Comparison of ENCODE assay signal across 1 cellular context in the genomic region with DNA sequence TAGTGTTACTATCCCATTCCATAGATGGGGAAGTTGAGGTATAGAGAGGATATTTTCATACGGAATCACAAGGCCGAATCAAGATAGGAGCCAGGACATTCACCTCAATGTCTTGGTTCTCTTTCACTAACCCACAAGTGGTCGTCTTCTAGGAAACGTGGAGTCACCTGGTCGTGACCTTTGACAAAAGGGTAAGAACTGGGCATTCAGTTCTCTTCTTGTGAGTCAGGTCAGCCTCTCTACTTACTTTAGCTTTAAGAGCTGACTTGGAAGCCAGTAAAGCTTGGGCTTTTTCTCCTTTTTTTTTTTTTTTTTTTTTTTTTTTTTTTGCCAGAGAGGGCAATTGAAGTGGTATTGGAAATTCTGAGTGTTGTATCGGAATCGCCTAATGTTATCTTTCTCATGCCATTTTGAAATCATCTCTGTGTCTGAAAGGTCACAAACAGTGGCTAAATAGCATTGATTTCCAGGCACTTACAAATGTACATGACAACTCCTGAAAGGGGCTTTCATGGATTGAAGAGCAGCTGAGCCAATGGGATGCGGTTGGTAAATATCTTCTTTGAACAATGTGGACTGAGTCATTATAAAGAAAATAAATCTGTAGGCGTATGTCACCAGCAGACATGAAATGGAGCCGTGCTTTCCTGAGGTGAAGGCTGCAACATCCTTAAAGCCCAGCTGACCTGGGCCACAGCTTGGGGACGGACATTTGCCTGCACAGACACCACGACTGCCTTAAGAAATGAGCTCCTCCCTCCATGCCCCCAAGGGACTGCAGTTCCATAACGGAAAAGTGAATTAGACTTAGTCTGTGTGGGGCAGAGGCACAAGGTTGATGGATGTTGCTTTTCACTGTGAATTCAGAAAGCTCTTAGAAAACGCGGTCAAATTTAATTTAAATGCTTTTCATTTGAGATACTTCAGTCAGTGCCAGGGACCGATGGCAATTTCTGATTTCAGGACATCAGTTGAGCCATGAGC.
TF ChIP-seq lines count a peak whose summit lies in the region.

No MANE protein-coding gene starts in this region.

TF ChIP-seq in H1, 55 proteins besides CTCF, POLR2A, EP300 and RAD21:
- TF ChIP-seq RBBP5 (IDR thresholded peaks at IDR 0.05; ENCODE audit: borderline replicate concordance, low read depth, low read length): no peak
- no peak for TF ChIP-seq ZNF274 (IDR thresholded peaks at IDR 0.05; ENCODE audit: borderline replicate concordance, extremely low read depth, low read length)
- TF ChIP-seq EGR1 (IDR thresholded peaks at IDR 0.05; ENCODE audit: borderline replicate concordance, low read depth, low read length): no peak
- TF ChIP-seq TAF1 (IDR thresholded peaks at IDR 0.05; ENCODE audit: low read depth, low read length): no peak
- TF ChIP-seq SP2 (IDR thresholded peaks at IDR 0.05; ENCODE audit: low read length): no peak
- no peak for TF ChIP-seq JUN (IDR thresholded peaks at IDR 0.05; ENCODE audit: low read depth, low read length)
- TF ChIP-seq TEAD4 (IDR thresholded peaks at IDR 0.05; ENCODE audit: low read depth, low read length): no peak
- TF ChIP-seq PHF8 (conservative IDR thresholded peaks at IDR 0.05; ENCODE audit: low read depth, low read length): no peak
- TF ChIP-seq RFX5 (IDR thresholded peaks at IDR 0.05; ENCODE audit: borderline replicate concordance, low read depth, low read length): no peak
- TF ChIP-seq SP4 (IDR thresholded peaks at IDR 0.05; ENCODE audit: low read length): no peak
- TF ChIP-seq FOSL1 (IDR thresholded peaks at IDR 0.05; ENCODE audit: insufficient read depth, low read depth, low read length): no peak
- no peak for TF ChIP-seq RNF2 (IDR thresholded peaks at IDR 0.05; ENCODE audit: borderline replicate concordance, low read depth, low read length, missing control alignments, poor library complexity, severe bottlenecking)
- TF ChIP-seq, protein P1, sequence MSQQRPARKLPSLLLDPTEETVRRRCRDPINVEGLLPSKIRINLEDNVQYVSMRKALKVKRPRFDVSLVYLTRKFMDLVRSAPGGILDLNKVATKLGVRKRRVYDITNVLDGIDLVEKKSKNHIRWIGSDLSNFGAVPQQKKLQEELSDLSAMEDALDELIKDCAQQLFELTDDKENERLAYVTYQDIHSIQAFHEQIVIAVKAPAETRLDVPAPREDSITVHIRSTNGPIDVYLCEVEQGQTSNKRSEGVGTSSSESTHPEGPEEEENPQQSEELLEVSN (IDR thresholded peaks at IDR 0.05): no peak
- no peak for TF ChIP-seq POU5F1 (IDR thresholded peaks at IDR 0.05; ENCODE audit: low read depth, low read length)
- TF ChIP-seq SRF (IDR thresholded peaks at IDR 0.05; ENCODE audit: low read depth, low read length): no peak
- TF ChIP-seq BACH1 (IDR thresholded peaks at IDR 0.05; ENCODE audit: low read length): no peak
- TF ChIP-seq HDAC6 (IDR thresholded peaks at IDR 0.05; ENCODE audit: low read depth, low read length): no peak
- TF ChIP-seq KDM4A (IDR thresholded peaks at IDR 0.05; ENCODE audit: low read depth, low read length, severe bottlenecking): no peak
- no peak for TF ChIP-seq NRF1 (IDR thresholded peaks at IDR 0.05; ENCODE audit: low read depth, low read length)
- TF ChIP-seq, protein P2, sequence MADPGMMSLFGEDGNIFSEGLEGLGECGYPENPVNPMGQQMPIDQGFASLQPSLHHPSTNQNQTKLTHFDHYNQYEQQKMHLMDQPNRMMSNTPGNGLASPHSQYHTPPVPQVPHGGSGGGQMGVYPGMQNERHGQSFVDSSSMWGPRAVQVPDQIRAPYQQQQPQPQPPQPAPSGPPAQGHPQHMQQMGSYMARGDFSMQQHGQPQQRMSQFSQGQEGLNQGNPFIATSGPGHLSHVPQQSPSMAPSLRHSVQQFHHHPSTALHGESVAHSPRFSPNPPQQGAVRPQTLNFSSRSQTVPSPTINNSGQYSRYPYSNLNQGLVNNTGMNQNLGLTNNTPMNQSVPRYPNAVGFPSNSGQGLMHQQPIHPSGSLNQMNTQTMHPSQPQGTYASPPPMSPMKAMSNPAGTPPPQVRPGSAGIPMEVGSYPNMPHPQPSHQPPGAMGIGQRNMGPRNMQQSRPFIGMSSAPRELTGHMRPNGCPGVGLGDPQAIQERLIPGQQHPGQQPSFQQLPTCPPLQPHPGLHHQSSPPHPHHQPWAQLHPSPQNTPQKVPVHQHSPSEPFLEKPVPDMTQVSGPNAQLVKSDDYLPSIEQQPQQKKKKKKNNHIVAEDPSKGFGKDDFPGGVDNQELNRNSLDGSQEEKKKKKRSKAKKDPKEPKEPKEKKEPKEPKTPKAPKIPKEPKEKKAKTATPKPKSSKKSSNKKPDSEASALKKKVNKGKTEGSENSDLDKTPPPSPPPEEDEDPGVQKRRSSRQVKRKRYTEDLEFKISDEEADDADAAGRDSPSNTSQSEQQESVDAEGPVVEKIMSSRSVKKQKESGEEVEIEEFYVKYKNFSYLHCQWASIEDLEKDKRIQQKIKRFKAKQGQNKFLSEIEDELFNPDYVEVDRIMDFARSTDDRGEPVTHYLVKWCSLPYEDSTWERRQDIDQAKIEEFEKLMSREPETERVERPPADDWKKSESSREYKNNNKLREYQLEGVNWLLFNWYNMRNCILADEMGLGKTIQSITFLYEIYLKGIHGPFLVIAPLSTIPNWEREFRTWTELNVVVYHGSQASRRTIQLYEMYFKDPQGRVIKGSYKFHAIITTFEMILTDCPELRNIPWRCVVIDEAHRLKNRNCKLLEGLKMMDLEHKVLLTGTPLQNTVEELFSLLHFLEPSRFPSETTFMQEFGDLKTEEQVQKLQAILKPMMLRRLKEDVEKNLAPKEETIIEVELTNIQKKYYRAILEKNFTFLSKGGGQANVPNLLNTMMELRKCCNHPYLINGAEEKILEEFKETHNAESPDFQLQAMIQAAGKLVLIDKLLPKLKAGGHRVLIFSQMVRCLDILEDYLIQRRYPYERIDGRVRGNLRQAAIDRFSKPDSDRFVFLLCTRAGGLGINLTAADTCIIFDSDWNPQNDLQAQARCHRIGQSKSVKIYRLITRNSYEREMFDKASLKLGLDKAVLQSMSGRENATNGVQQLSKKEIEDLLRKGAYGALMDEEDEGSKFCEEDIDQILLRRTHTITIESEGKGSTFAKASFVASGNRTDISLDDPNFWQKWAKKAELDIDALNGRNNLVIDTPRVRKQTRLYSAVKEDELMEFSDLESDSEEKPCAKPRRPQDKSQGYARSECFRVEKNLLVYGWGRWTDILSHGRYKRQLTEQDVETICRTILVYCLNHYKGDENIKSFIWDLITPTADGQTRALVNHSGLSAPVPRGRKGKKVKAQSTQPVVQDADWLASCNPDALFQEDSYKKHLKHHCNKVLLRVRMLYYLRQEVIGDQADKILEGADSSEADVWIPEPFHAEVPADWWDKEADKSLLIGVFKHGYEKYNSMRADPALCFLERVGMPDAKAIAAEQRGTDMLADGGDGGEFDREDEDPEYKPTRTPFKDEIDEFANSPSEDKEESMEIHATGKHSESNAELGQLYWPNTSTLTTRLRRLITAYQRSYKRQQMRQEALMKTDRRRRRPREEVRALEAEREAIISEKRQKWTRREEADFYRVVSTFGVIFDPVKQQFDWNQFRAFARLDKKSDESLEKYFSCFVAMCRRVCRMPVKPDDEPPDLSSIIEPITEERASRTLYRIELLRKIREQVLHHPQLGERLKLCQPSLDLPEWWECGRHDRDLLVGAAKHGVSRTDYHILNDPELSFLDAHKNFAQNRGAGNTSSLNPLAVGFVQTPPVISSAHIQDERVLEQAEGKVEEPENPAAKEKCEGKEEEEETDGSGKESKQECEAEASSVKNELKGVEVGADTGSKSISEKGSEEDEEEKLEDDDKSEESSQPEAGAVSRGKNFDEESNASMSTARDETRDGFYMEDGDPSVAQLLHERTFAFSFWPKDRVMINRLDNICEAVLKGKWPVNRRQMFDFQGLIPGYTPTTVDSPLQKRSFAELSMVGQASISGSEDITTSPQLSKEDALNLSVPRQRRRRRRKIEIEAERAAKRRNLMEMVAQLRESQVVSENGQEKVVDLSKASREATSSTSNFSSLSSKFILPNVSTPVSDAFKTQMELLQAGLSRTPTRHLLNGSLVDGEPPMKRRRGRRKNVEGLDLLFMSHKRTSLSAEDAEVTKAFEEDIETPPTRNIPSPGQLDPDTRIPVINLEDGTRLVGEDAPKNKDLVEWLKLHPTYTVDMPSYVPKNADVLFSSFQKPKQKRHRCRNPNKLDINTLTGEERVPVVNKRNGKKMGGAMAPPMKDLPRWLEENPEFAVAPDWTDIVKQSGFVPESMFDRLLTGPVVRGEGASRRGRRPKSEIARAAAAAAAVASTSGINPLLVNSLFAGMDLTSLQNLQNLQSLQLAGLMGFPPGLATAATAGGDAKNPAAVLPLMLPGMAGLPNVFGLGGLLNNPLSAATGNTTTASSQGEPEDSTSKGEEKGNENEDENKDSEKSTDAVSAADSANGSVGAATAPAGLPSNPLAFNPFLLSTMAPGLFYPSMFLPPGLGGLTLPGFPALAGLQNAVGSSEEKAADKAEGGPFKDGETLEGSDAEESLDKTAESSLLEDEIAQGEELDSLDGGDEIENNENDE (IDR thresholded peaks at IDR 0.05; ENCODE audit: insufficient replicate concordance, low read length): no peak
